ENCODE assay signal across 9 cellular contexts in genomic region chr7:77425151-77426051, GRCh38. TPM values are rescaled to one million over a fixed set of nuclear protein-coding genes. Genes with fewer than 3 reads are reported as not detected.
DNase-seq lines count a peak whose midpoint lies in the region; ATAC-seq, FAIRE-seq and TF ChIP-seq lines count a peak whose summit lies in the region.
"Had no signal": no experiment of that assay in that cellular context is flagged by ENCODE, and none has a peak within 500 bp of the region (broad histone marks: within the 10 kb centered on the region; RNA-seq: fewer than 3 reads in every experiment).

No MANE protein-coding gene starts in this region.

- DNase-seq in bronchial epithelial cell (ENCODE audit: low read depth) (peak; percentile 90), mesothelial cell of epicardium (ENCODE audit: low spot score in 2 of 2, unreplicated experiment in 2 of 2) (no peak), cerebellar cortex (ENCODE audit: low spot score) (no peak), colonic mucosa (no peak)
- no peak for DNase-seq in activated CD4-positive, alpha-beta T cell treated with anti-CD3 and anti-CD28 coated beads, Interleukin-2, amount 50 U/mL, for 1 hour

- H3K4me1 Mint-ChIP-seq in mesothelial cell of epicardium: peaks cover 43% of the 10 kb centered on the region

- peak overlapping the region; percentile 25 for H3K4me3 Mint-ChIP-seq in mesothelial cell of epicardium
- H3K4me3 Mint-ChIP-seq: stimulated activated naive CD8-positive, alpha-beta T cell treated with anti-CD3 and anti-CD28 coated beads, Interleukin-15, Interleukin-2, amounts not matched to agents 100 ng/mL and 50 ng/mL, for 24 hours had no signal

- FAIRE-seq in bronchial epithelial cell (lab: Jason Lieb, UNC): no peak

- peak overlapping the region; percentile 80; the same call in 1 of the 2 replicates for H3K27ac ChIP-seq in HUES6 (ENCODE audit: low read depth, low read length)
- H3K27ac ChIP-seq in colonic mucosa: no peak overlapping the region

- intact Hi-C loops in colonic mucosa (cut with DNase I): no loop called here

- H3K36me3 ChIP-seq in ES-I3 (ENCODE audit: insufficient read depth, low read length) (no peaks in the 10 kb centered on the region), HUES6 (ENCODE audit: control insufficient read depth, insufficient read depth, low read length) (no peaks in the 10 kb centered on the region), bronchial epithelial cell (ENCODE audit: control insufficient read depth, insufficient read depth, low read length) (no peaks in the 10 kb centered on the region), colonic mucosa (no peaks in the 10 kb centered on the region)

- H3K36me3 Mint-ChIP-seq in mesothelial cell of epicardium: no peaks in the 10 kb centered on the region

- H3K27me3 ChIP-seq in HUES6 (ENCODE audit: control insufficient read depth, insufficient read depth, low read length) (no peaks in the 10 kb centered on the region), bronchial epithelial cell (ENCODE audit: control insufficient read depth, insufficient read depth, low read length) (no peaks in the 10 kb centered on the region), colonic mucosa (no peaks in the 10 kb centered on the region)

- H3K27me3 Mint-ChIP-seq in mesothelial cell of epicardium (ENCODE audit: low read depth): no peaks in the 10 kb centered on the region

- H3K9me3 ChIP-seq in ES-I3 (ENCODE audit: control insufficient read depth, insufficient read depth, low read length) (no peaks in the 10 kb centered on the region), HUES6 (ENCODE audit: control insufficient read depth, insufficient read depth, low read depth, low read length) (no peaks in the 10 kb centered on the region; the same call in 1 of the 2 replicates), colonic mucosa (no peaks in the 10 kb centered on the region)

- H3K9me3 Mint-ChIP-seq in mesothelial cell of epicardium: no peaks in the 10 kb centered on the region
- H3K9me3 Mint-ChIP-seq: stimulated activated naive CD8-positive, alpha-beta T cell treated with anti-CD3 and anti-CD28 coated beads, Interleukin-15, Interleukin-2, amounts not matched to agents 100 ng/mL and 50 ng/mL, for 24 hours had no signal

- TF ChIP-seq CTCF in bronchial epithelial cell (IDR thresholded peaks at IDR 0.05; ENCODE audit: insufficient read depth, low read length, severe bottlenecking) (no peak), mesothelial cell of epicardium (IDR thresholded peaks at IDR 0.05; ENCODE audit: unreplicated experiment) (no peak), colonic mucosa (IDR thresholded peaks at IDR 0.05) (no peak)

- ATAC-seq in GM21737 (IDR thresholded peaks at IDR 0.05; ENCODE audit: unreplicated experiment): no peak

- H3K4me1 ChIP-seq in ES-I3 (ENCODE audit: insufficient read depth, low read length) (peaks cover 30% of the 10 kb centered on the region), HUES6 (ENCODE audit: control insufficient read depth, insufficient read depth, low read length) (peaks cover 46% of the 10 kb centered on the region), colonic mucosa (no peaks in the 10 kb centered on the region)

- H3K4me3 ChIP-seq in HUES6 (ENCODE audit: low read depth, low read length) (peak overlapping the region; percentile 30), bronchial epithelial cell (ENCODE audit: low read depth, low read length) (no peak overlapping the region), colonic mucosa (no peak overlapping the region)

- peak overlapping the region; percentile 59 for H3K27ac Mint-ChIP-seq in mesothelial cell of epicardium
- H3K27ac Mint-ChIP-seq: stimulated activated naive CD8-positive, alpha-beta T cell treated with anti-CD3 and anti-CD28 coated beads, Interleukin-15, Interleukin-2, amounts not matched to agents 100 ng/mL and 50 ng/mL, for 24 hours had no signal

- H3K9ac ChIP-seq in ES-I3 (ENCODE audit: low read depth, low read length) (peak overlapping the region; percentile 35), HUES6 (ENCODE audit: low read length) (peak overlapping the region; percentile 61), colonic mucosa (ENCODE audit: low read depth in 2 of 2, low read length in 2 of 2) (no peak overlapping the region)

RNA-seq across cellular contexts. Expression of gene GSAP, which starts 9.3 kb away (rescaled TPM):
- 10.3 and 20.4 TPM in 2 replicates for total RNA-seq in bronchial epithelial cell
- total RNA-seq in mesothelial cell of epicardium: 18.4 to 19.8 TPM (median 19.6 TPM) in 3 replicates
- total RNA-seq in colonic mucosa: 1 to 10 TPM; 3.7 to 7.7 TPM

Comparison
In these comparisons a context has a peak if more than half of its experiments do, and no peak if none do; other contexts are left out.
1. H3K9ac ChIP-seq: peak in ES-I3 (single experiment) and HUES6 (single experiment); none in colonic mucosa (0 of 2).